8 cellular contexts compared by ENCODE assay signal in the genomic region with DNA sequence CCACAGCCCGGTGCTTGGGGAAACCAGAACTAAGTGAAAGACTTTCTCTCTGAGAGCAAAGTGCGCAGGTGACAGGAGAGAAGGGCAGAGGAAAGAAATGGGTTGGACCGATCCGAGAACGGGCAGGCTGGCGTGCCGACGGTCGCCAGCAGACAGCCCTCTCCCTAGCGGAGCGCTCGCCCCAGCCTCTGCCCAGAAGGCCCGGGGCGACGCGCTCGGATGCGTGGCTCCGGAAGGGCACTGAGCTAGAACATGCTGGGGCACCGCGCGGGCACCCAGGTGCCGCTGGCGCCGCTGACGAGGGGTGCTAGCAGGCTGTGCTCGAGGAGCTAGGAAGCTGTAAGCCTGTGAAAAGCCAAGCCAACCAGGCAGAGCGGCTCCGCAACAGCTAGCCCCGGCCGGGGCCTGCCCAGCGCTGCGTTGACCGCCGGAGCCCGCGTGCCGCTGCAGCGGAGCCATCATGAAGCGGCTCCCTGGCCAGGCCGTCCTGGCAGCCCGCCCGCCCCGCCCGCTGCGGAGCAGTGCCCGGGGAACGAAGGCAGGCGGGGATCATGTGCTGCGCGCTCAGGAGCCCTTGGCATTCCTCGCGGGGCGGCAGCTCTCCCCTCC. TPM values are rescaled to one million over a fixed set of nuclear protein-coding genes. Genes with fewer than 3 reads are reported as not detected.
A peak's percentile ranks its signal among the peaks of the same experiment; 100 is the strongest.
DNase-seq lines count a peak whose midpoint lies in the region; FAIRE-seq and TF ChIP-seq lines count a peak whose summit lies in the region.

No MANE protein-coding gene starts in this region.

- H2BK5ac ChIP-seq in mesendoderm (ENCODE audit: low read length) = no peak overlapping the region

- dilution Hi-C loops in endothelial cell of umbilical vein (cut with MboI; ENCODE audit: extremely low pct_ligation_motif_present, low sequenced_read_pairs) = no loop called here

- no peaks in the 10 kb centered on the region for H3K9me3 ChIP-seq in endothelial cell of umbilical vein (replicated peaks; ENCODE audit: control insufficient read depth, insufficient read depth, low read length)

- H3K4me1 ChIP-seq in endothelial cell of umbilical vein (ENCODE audit: control insufficient read depth, extremely low read depth, insufficient read depth, low read length) (peaks cover 12% of the 10 kb centered on the region), mesendoderm (ENCODE audit: control insufficient read depth, low read depth, low read length) (no peaks in the 10 kb centered on the region)

- H3K56ac ChIP-seq in mesendoderm (ENCODE audit: low read length) = peak overlapping the region; percentile 92

- H3K9ac ChIP-seq in endothelial cell of umbilical vein (replicated peaks; ENCODE audit: extremely low read depth, insufficient read depth, low read length) (peak overlapping the region; percentile 38), mesendoderm (ENCODE audit: low read length) (peak overlapping the region; percentile 72)

- POLR2A ChIA-PET in endothelial cell of umbilical vein (lab: Charles Lee) = no interaction called here

- no peaks in the 10 kb centered on the region for H3K79me1 ChIP-seq in mesendoderm (ENCODE audit: low read length)

- H3K4me3 ChIP-seq in GM12864 (ENCODE audit: low read depth, low read length) (peak overlapping the region; percentile 51), endothelial cell of umbilical vein (replicated peaks in 1 of 3; ENCODE audit: insufficient read depth in 1 of 3, low read depth in 1 of 3, low read length in 3 of 3) (peak overlapping the region; percentile 24 to 55 (median 40)), mesendoderm (ENCODE audit: low read length) (peak overlapping the region; percentile 42)

- H2BK15ac ChIP-seq in mesendoderm (replicated peaks; ENCODE audit: low read depth) = no peak overlapping the region

- CTCF ChIA-PET in endothelial cell of umbilical vein (lab: Charles Lee) = interaction anchor here (0.9 to 2.0 kb wide), 4 partner anchors 37 to 80 kb away, joined by 3 to 18 read pairs (median 10); no protein-coding TSS in a partner anchor

- H2BK120ac ChIP-seq in mesendoderm (ENCODE audit: low read depth, low read length) = peak overlapping the region; percentile 18

- peak overlapping the region; percentile 84 for H3K4me2 ChIP-seq in endothelial cell of umbilical vein (ENCODE audit: insufficient read depth, low read length)
- H3K4me2 ChIP-seq in mesendoderm (ENCODE audit: low read length) = peak overlapping the region; percentile 94

- intact Hi-C loops in endothelial cell of umbilical vein (cut with micrococcal nuclease) = loop anchor here (2.0 kb wide), 2 partner anchors 42 to 74 kb away; no protein-coding TSS in a partner anchor

- no peak overlapping the region for H3K4ac ChIP-seq in mesendoderm (ENCODE audit: low read depth, low read length)

- no peak overlapping the region for H2AK5ac ChIP-seq in mesendoderm (ENCODE audit: low read length)

- BruUV-seq in endothelial cell of umbilical vein (replicated peaks; lab: Mats Ljungman, UMichigan) = no TSS peak

- no peak overlapping the region for H4K8ac ChIP-seq in mesendoderm (ENCODE audit: low read depth, low read length)

- peak; percentile 60 for TF ChIP-seq POLR2A in endothelial cell of umbilical vein (IDR thresholded peaks at IDR 0.05; ENCODE audit: low read depth, low read length)

- H3K27me3 ChIP-seq in endothelial cell of umbilical vein (ENCODE audit: control insufficient read depth in 2 of 2, insufficient read depth in 2 of 2, low read length in 2 of 2) (no peaks in the 10 kb centered on the region), mesendoderm (ENCODE audit: insufficient read depth, low read length, poor library complexity) (no peaks in the 10 kb centered on the region)

- peak overlapping the region; percentile 37 for H3K23ac ChIP-seq in mesendoderm (ENCODE audit: low read length)

- TF ChIP-seq CTCF in GM12864 (IDR thresholded peaks at IDR 0.05; ENCODE audit: low read depth, low read length, missing control alignments) (no peak), endothelial cell of umbilical vein (IDR thresholded peaks at IDR 0.05; ENCODE audit: extremely low read depth in 1 of 2, insufficient read depth in 1 of 2, low read depth in 1 of 2, low read length in 2 of 2) (no peak)

- H3K79me2 ChIP-seq in endothelial cell of umbilical vein (ENCODE audit: control insufficient read depth, insufficient read depth, low read length) (no peaks in the 10 kb centered on the region), mesendoderm (ENCODE audit: control insufficient read depth, insufficient read depth, low read length) (no peaks in the 10 kb centered on the region)

- H2AFZ ChIP-seq in endothelial cell of umbilical vein (ENCODE audit: low read depth, low read length) = peak overlapping the region; percentile 98

- no peaks in the 10 kb centered on the region for H3K9me1 ChIP-seq in endothelial cell of umbilical vein (replicated peaks; ENCODE audit: control insufficient read depth, extremely low read depth, insufficient read depth, low read length)

- no peak overlapping the region for H4K5ac ChIP-seq in mesendoderm (ENCODE audit: low read length)

- FAIRE-seq in endothelial cell of umbilical vein (lab: Jason Lieb, UNC) = peak; percentile 75

- H3K36me3 ChIP-seq in endothelial cell of umbilical vein (ENCODE audit: control insufficient read depth in 2 of 2, extremely low read depth in 1 of 2, insufficient read depth in 2 of 2, low read length in 2 of 2) (no peaks in the 10 kb centered on the region), mesendoderm (ENCODE audit: control insufficient read depth, insufficient read depth, low read length) (no peaks in the 10 kb centered on the region)

- no peaks in the 10 kb centered on the region for H4K20me1 ChIP-seq in endothelial cell of umbilical vein (replicated peaks; ENCODE audit: control insufficient read depth, extremely low read depth, insufficient read depth, low read length)

- DNase-seq in GM12864 (ENCODE audit: low read depth) = no peak
- DNase-seq in HCEC 1CT = peak; percentile 24
- DNase-seq in NCI-H1105 (lab: John Stamatoyannopoulos, UW) = peak; percentile 53
- DNase-seq in activated T-cell treated with anti-CD3 and anti-CD28 coated beads for 1 hour (ENCODE audit: low read depth) = peak; percentile 22
- peak; percentile 73 for DNase-seq in endothelial cell of umbilical vein (ENCODE audit: low read depth, low spot score)
- DNase-seq in mesendoderm = peak; percentile 57
- peak; percentile 15 for DNase-seq in stimulated activated CD8-positive, alpha-beta memory T cell treated with anti-CD3 and anti-CD28 coated beads, Interleukin-4, amount 100 ng/mL, for 24 hours (ENCODE audit: low read depth)
- DNase-seq in SW 1271 (lab: John Stamatoyannopoulos, UW) = no peak

- no CpG with 5 or more reads among the region's 54 CpGs for WGBS in mesendoderm (ENCODE audit: extremely low coverage, insufficient coverage, low lambda C conversion rate)

- H3K18ac ChIP-seq in mesendoderm (ENCODE audit: low read length) = peak overlapping the region; percentile 62

- peak overlapping the region; percentile 15 for H3K27ac ChIP-seq in endothelial cell of umbilical vein (ENCODE audit: insufficient read depth, low read depth, low read length)
- no peak overlapping the region for H3K27ac ChIP-seq in mesendoderm (ENCODE audit: low read depth, low read length)

TF ChIP-seq in endothelial cell of umbilical vein, 7 proteins besides CTCF, POLR2A, EP300 and RAD21:
- TF ChIP-seq, protein P1, sequence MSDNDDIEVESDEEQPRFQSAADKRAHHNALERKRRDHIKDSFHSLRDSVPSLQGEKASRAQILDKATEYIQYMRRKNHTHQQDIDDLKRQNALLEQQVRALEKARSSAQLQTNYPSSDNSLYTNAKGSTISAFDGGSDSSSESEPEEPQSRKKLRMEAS (IDR thresholded peaks at IDR 0.05; ENCODE audit: insufficient read depth, insufficient read length) = no peak
- TF ChIP-seq MYC (IDR thresholded peaks at IDR 0.05; ENCODE audit: low read depth, low read length) (no peak), POLR2AphosphoS5 (IDR thresholded peaks at IDR 0.05; ENCODE audit: insufficient read depth, low read depth, low read length) (peak; percentile 64), EZH2 (IDR thresholded peaks at IDR 0.05; ENCODE audit: borderline replicate concordance, low read depth, low read length, severe bottlenecking) (no peak)

RNA-seq across cellular contexts. Expression of gene RRAS2, which starts 22.1 kb away (rescaled TPM):
- 80.5 and 84.4 TPM in 2 replicates for total RNA-seq in endothelial cell of umbilical vein
- polyA plus RNA-seq in endothelial cell of umbilical vein = 26.6 and 30.1 TPM in 2 replicates
- polyA plus RNA-seq in endothelial cell of umbilical vein (2011; cell fraction: cytosol; rRNA removed) = 36.3 and 39.5 TPM in 2 replicates
- polyA plus RNA-seq in endothelial cell of umbilical vein (2011; cell fraction: nucleus; rRNA removed) = 17.3 and 23.7 TPM in 2 replicates
- 83.6 and 104 TPM in 2 replicates for polyA plus RNA-seq in endothelial cell of umbilical vein (2012)
- polyA minus RNA-seq in endothelial cell of umbilical vein = 20.3 and 22.2 TPM in 2 replicates
- 23.4 TPM for polyA minus RNA-seq in endothelial cell of umbilical vein (2011; cell fraction: cytosol; rRNA and poly(A)+ RNA removed)
- 25.1 and 26.7 TPM in 2 replicates for polyA minus RNA-seq in endothelial cell of umbilical vein (2011; cell fraction: nucleus; rRNA and poly(A)+ RNA removed)
- 180 TPM for polyA plus RNA-seq in mesendoderm (2013, experiment 1 of 2)
- polyA plus RNA-seq in mesendoderm (2013, experiment 2 of 2) = 184 TPM

Comparison
In these comparisons a context has a peak if more than half of its experiments do, and no peak if none do; other contexts are left out.
1. DNase-seq: peak in HCEC 1CT (single experiment), NCI-H1105 (single experiment), activated T-cell treated with anti-CD3 and anti-CD28 coated beads for 1 hour (single experiment), endothelial cell of umbilical vein (single experiment), mesendoderm (single experiment) and stimulated activated CD8-positive, alpha-beta memory T cell treated with anti-CD3 and anti-CD28 coated beads, Interleukin-4, amount 100 ng/mL, for 24 hours (single experiment); none in GM12864 (single experiment) and SW 1271 (0 of 2).
2. Peak in every context shown above with its lines, with median percentiles within 50 percentile points of each other: H3K4me3 ChIP-seq.